8 cellular contexts compared by ENCODE assay signal in the genomic region with DNA sequence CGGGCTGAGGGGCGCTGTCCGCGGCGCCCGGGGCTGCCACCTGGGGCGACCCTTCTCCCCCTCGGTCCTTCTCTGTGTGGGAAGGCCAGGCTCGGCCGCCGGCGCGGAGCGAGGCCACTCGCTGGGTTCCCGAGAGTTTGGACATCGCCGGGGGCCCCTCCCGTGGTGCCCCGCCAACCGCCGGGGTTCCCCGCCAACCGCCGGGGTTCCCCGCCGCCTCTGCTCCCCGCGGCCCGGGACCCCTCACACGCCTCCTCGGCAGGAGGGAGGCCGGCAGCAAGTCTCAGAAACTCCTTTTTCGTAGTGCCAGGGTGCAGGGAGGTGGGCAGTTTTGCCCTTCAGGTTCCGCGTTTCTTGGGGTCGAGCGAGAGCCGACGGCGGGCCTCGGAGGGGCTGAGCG.
DNase-seq lines count a peak whose midpoint lies in the region; ATAC-seq and TF ChIP-seq lines count a peak whose summit lies in the region.
"Not testable (repeated sequence)": the region's sequence is repeated elsewhere in the genome, so short reads cannot be mapped to it uniquely, and the experiment has no call there.

No MANE protein-coding gene starts in this region.

- not testable (repeated sequence) for H3K79me2 ChIP-seq in osteoblast (ENCODE audit: insufficient read depth, low read length)

- H3K27ac ChIP-seq in BLaER1; osteoblast (ENCODE audit: low read depth, low read length); thymus (ENCODE audit: low read depth): not testable (repeated sequence)
- H3K27ac ChIP-seq in HUES48 (ENCODE audit: low read depth, low read length) (peak overlapping the region; percentile 42), SJCRH30 (peak overlapping the region; percentile 45; the same call in 1 of the 2 replicates), esophagus (ENCODE audit: low read depth in 2 of 2, low read length in 1 of 2) (peak overlapping the region; percentile 75 to 86)

- H3K36me3 ChIP-seq in BLaER1; HUES48 (ENCODE audit: control insufficient read depth, insufficient read depth, low read length); SJCRH30; esophagus (ENCODE audit: control insufficient read depth in 2 of 2, insufficient read depth in 2 of 2, low read length in 1 of 2); osteoblast (ENCODE audit: insufficient read depth, low read length); thymus (ENCODE audit: control insufficient read depth, insufficient read depth): not testable (repeated sequence)

- TF ChIP-seq CTCF in astrocyte of the spinal cord (IDR thresholded peaks at IDR 0.05; ENCODE audit: low read depth, low read length); osteoblast (IDR thresholded peaks at IDR 0.05; ENCODE audit: extremely low read depth, low read depth, low read length): not testable (repeated sequence)

- peak overlapping the region; percentile 63; the same call in 1 of the 2 replicates for H3K9ac ChIP-seq in BLaER1
- not testable (repeated sequence) for H3K9ac ChIP-seq in HUES48 (ENCODE audit: low read depth, low read length)

- ATAC-seq in left lobe of liver, result peak; percentile 39

- in situ Hi-C loops in astrocyte of the spinal cord (cut with HindIII; ENCODE audit: low sequenced_read_pairs), result not testable (repeated sequence)

- DNase-seq in SJCRH30; astrocyte of the spinal cord (ENCODE audit: low read depth, low spot score); left lobe of liver (ENCODE audit: low spot score); osteoblast (ENCODE audit: insufficient read length, low spot score, missing footprints): not testable (repeated sequence)

- H3K27me3 ChIP-seq in BLaER1; HUES48 (ENCODE audit: control insufficient read depth, insufficient read depth, low read length); SJCRH30; esophagus (ENCODE audit: control insufficient read depth in 1 of 2, insufficient read depth in 2 of 2, low read length in 2 of 2); osteoblast (ENCODE audit: insufficient read depth, low read length); thymus (ENCODE audit: control insufficient read depth, insufficient read depth): not testable (repeated sequence)

- H4K20me1 ChIP-seq in BLaER1; osteoblast (ENCODE audit: insufficient read depth, low read length): not testable (repeated sequence)

- not testable (repeated sequence) for H3K4me1 ChIP-seq in BLaER1; HUES48 (ENCODE audit: control insufficient read depth, insufficient read depth, low read length); SJCRH30; esophagus (ENCODE audit: control insufficient read depth in 2 of 2, insufficient read depth in 2 of 2, low read length in 1 of 2); osteoblast (ENCODE audit: insufficient read depth, low read length); thymus (ENCODE audit: control insufficient read depth, insufficient read depth, low read length)

- not testable (repeated sequence) for H3K4me2 ChIP-seq in BLaER1; osteoblast (ENCODE audit: insufficient read depth, low read length)

- H3K4me3 ChIP-seq in BLaER1 (peak overlapping the region; percentile 67), HUES48 (ENCODE audit: low read depth, low read length) (peak overlapping the region; percentile 47; the same call in 1 of the 2 replicates), SJCRH30 (peak overlapping the region; percentile 74), astrocyte of the spinal cord (ENCODE audit: low read depth, low read length) (peak overlapping the region; percentile 41), esophagus (ENCODE audit: low read depth in 1 of 2, low read length in 2 of 2) (peak overlapping the region; percentile 48 to 58), osteoblast (ENCODE audit: insufficient read depth, low read length) (peak overlapping the region; percentile 64), thymus (ENCODE audit: low read length) (peak overlapping the region; percentile 48)

- 0% methylated on average over 1 of the region's 43 CpGs; no CpG with 5 or more reads in 1 of the 2 donors for WGBS in esophagus, 2 donors
- WGBS in thymus, result 0% methylated on average over 1 of the region's 43 CpGs

- H2AFZ ChIP-seq in osteoblast (ENCODE audit: low read length), result not testable (repeated sequence)

- H3K9me3 ChIP-seq in BLaER1; HUES48 (ENCODE audit: control insufficient read depth, insufficient read depth, low read length); SJCRH30 (replicated peaks); esophagus (ENCODE audit: control insufficient read depth in 2 of 2, insufficient read depth in 1 of 2, low read depth in 1 of 2, low read length in 1 of 2); osteoblast (ENCODE audit: low read depth, low read length); thymus (ENCODE audit: control insufficient read depth): not testable (repeated sequence)
